ENCODE assay signal across 8 cellular contexts in genomic region chrX:80808160-80808735, GRCh38. TPM values are rescaled to one million over a fixed set of nuclear protein-coding genes. Genes with fewer than 3 reads are reported as not detected.
DNase-seq lines count a peak whose midpoint lies in the region; ATAC-seq and TF ChIP-seq lines count a peak whose summit lies in the region.

No MANE protein-coding gene starts in this region.

- peak overlapping the region; percentile 61; the same call in 1 of the 2 replicates for H4K91ac ChIP-seq in IMR-90 (ENCODE audit: insufficient read depth, low read depth, low read length)

- peaks cover 0 to 4% (median 0%) of the 10 kb centered on the region in 5 donors for H3K27me3 Mint-ChIP-seq in naive thymus-derived CD4-positive, alpha-beta T cell
- no peaks in the 10 kb centered on the region for H3K27me3 Mint-ChIP-seq in stimulated activated naive CD8-positive, alpha-beta T cell treated with anti-CD3 and anti-CD28 coated beads, Interleukin-15, amount 100 ng/mL, for 72 hours

- H4K8ac ChIP-seq in IMR-90 (ENCODE audit: low read depth in 2 of 2, low read length in 2 of 2), result peak overlapping the region; percentile 81 to 82

- H3K9me3 ChIP-seq in IMR-90 (ENCODE audit: control insufficient read depth, insufficient read depth, low read length) (no peaks in the 10 kb centered on the region), Peyer's patch (no peaks in the 10 kb centered on the region), fibroblast of lung (ENCODE audit: control insufficient read depth, insufficient read depth, low read depth, low read length) (no peaks in the 10 kb centered on the region)
- no peaks in the 10 kb centered on the region for H3K9me3 ChIP-seq in naive thymus-derived CD4-positive, alpha-beta T cell (ENCODE audit: control insufficient read depth in 2 of 3, low read length in 3 of 3)

- TF ChIP-seq POLR2A in IMR-90 (IDR thresholded peaks at IDR 0.05; ENCODE audit: low read depth, low read length) (no peak), Peyer's patch (IDR thresholded peaks at IDR 0.05) (no peak)

- CTCF ChIA-PET in IMR-90 (lab: Yijun Ruan, JAX), result no interaction called here
- CTCF ChIA-PET in naive thymus-derived CD4-positive, alpha-beta T cell (lab: Charles Lee), result interaction anchor here (1.4 kb wide), 1 partner anchor 394 kb away, joined by 4 read pairs; the partner anchor contains the start of genes HMGN5 and SH3BGRL

- H2AK5ac ChIP-seq in IMR-90 (ENCODE audit: low read depth, low read length), result no peak overlapping the region

- H3K9me1 ChIP-seq in IMR-90 (ENCODE audit: insufficient read depth, low read length), result no peaks in the 10 kb centered on the region

- DNase-seq in DMS 273 treated with DMSO at 0.1 percent for 48 hours (lab: John Stamatoyannopoulos, UW) (peak; percentile 37), IMR-90 (peak; percentile 67), Peyer's patch (peak; percentile 77 to 91 (median 81)), fibroblast of lung (ENCODE audit: low read depth in 2 of 2) (peak; percentile 68 to 71)
- DNase-seq in activated T-helper 1 cell treated with anti-CD3 and anti-CD28 coated beads, Interleukin-2, amount 50 U/mL, for 16 hours (ENCODE audit: low read depth in 1 of 2, low spot score in 1 of 2), result peak; percentile 27 to 52
- DNase-seq in naive thymus-derived CD4-positive, alpha-beta T cell, result peak; percentile 54 to 82 (median 75)
- DNase-seq in stimulated activated naive CD8-positive, alpha-beta T cell treated with anti-CD3 and anti-CD28 coated beads, Interleukin-15, amount 100 ng/mL, for 72 hours, result peak; percentile 71 to 79

- peak overlapping the region; percentile 95 for H3K4me2 ChIP-seq in IMR-90 (ENCODE audit: low read depth, low read length)
- peak overlapping the region; percentile 68 for H3K4me2 ChIP-seq in fibroblast of lung (ENCODE audit: extremely low read depth, insufficient read depth, low read length)

- H2BK20ac ChIP-seq in IMR-90 (ENCODE audit: low read depth, low read length), result no peak overlapping the region

- H3K18ac ChIP-seq in IMR-90 (ENCODE audit: low read depth, low read length), result peak overlapping the region; percentile 81

- H3K4me1 ChIP-seq in IMR-90 (ENCODE audit: control insufficient read depth, insufficient read depth, low read length), result no peaks in the 10 kb centered on the region
- no peaks in the 10 kb centered on the region for H3K4me1 ChIP-seq in Peyer's patch
- no peaks in the 10 kb centered on the region for H3K4me1 ChIP-seq in fibroblast of lung (ENCODE audit: control insufficient read depth, extremely low read depth, insufficient read depth, low read length)
- peaks cover 8 to 21% of the 10 kb centered on the region in 2 donors for H3K4me1 ChIP-seq in naive thymus-derived CD4-positive, alpha-beta T cell (ENCODE audit: control insufficient read depth in 2 of 2, insufficient read depth in 2 of 2, low read length in 2 of 2)

- H3K27ac Mint-ChIP-seq in naive thymus-derived CD4-positive, alpha-beta T cell, result peak overlapping the region; percentile 72 to 99 (median 96)
- H3K27ac Mint-ChIP-seq in stimulated activated naive CD8-positive, alpha-beta T cell treated with anti-CD3 and anti-CD28 coated beads, Interleukin-15, amount 100 ng/mL, for 72 hours, result peak overlapping the region; percentile 77 to 80

- H3K4me1 Mint-ChIP-seq in naive thymus-derived CD4-positive, alpha-beta T cell, result peaks cover 5 to 53% (median 32%) of the 10 kb centered on the region in 7 donors
- peaks cover 5% of the 10 kb centered on the region for H3K4me1 Mint-ChIP-seq in stimulated activated naive CD8-positive, alpha-beta T cell treated with anti-CD3 and anti-CD28 coated beads, Interleukin-15, amount 100 ng/mL, for 72 hours

- H3K9ac ChIP-seq in IMR-90 (ENCODE audit: low read depth, low read length) (peak overlapping the region; percentile 97), fibroblast of lung (ENCODE audit: insufficient read depth, low read length) (peak overlapping the region; percentile 30)

- H3K14ac ChIP-seq in IMR-90 (replicated peaks; ENCODE audit: low read depth, low read length), result peak overlapping the region; percentile 35; the same call in 1 of the 2 replicates

- peaks cover 0 to 7% of the 10 kb centered on the region in 2 experiments; a peak in 2 of 4 replicates for H3K79me1 ChIP-seq in IMR-90 (ENCODE audit: low read depth in 1 of 2, low read length in 2 of 2)

- peaks cover 0 to 6% (median 0%) of the 10 kb centered on the region in 11 donors for H3K9me3 Mint-ChIP-seq in naive thymus-derived CD4-positive, alpha-beta T cell
- H3K9me3 Mint-ChIP-seq in stimulated activated naive CD8-positive, alpha-beta T cell treated with anti-CD3 and anti-CD28 coated beads, Interleukin-15, amount 100 ng/mL, for 72 hours, result no peaks in the 10 kb centered on the region

- no peaks in the 10 kb centered on the region for H3K36me3 ChIP-seq in IMR-90 (ENCODE audit: control insufficient read depth, insufficient read depth, low read length)
- no peaks in the 10 kb centered on the region for H3K36me3 ChIP-seq in Peyer's patch
- no peaks in the 10 kb centered on the region for H3K36me3 ChIP-seq in fibroblast of lung (ENCODE audit: control insufficient read depth, insufficient read depth, low read length)
- no peaks in the 10 kb centered on the region for H3K36me3 ChIP-seq in naive thymus-derived CD4-positive, alpha-beta T cell (ENCODE audit: control insufficient read depth in 2 of 3, insufficient read depth in 3 of 3, low read length in 3 of 3)

- peak overlapping the region; percentile 81 to 96 (median 94) for H3K4me3 Mint-ChIP-seq in naive thymus-derived CD4-positive, alpha-beta T cell
- peak overlapping the region; percentile 83 to 87 for H3K4me3 Mint-ChIP-seq in stimulated activated naive CD8-positive, alpha-beta T cell treated with anti-CD3 and anti-CD28 coated beads, Interleukin-15, amount 100 ng/mL, for 72 hours

- peak overlapping the region; percentile 97 for H2BK5ac ChIP-seq in IMR-90 (ENCODE audit: low read depth, low read length, poor library complexity, severe bottlenecking)

- BruUV-seq in IMR-90 (replicated peaks; lab: Mats Ljungman, UMichigan), result no TSS peak

- H3K36me3 Mint-ChIP-seq in naive thymus-derived CD4-positive, alpha-beta T cell, result peaks cover 0 to 4% (median 0%) of the 10 kb centered on the region in 5 donors

- dilution Hi-C loops in IMR-90 (cut with HindIII; ENCODE audit: low sequenced_read_pairs, unreplicated experiment), result no loop called here

- H2AFZ ChIP-seq in IMR-90 (replicated peaks; ENCODE audit: low read length, poor library complexity) (peak overlapping the region; percentile 94), fibroblast of lung (ENCODE audit: low read length) (peak overlapping the region; percentile 67)

- H4K20me1 ChIP-seq in IMR-90 (ENCODE audit: insufficient read depth, low read length), result no peaks in the 10 kb centered on the region
- H4K20me1 ChIP-seq in fibroblast of lung (ENCODE audit: control insufficient read depth, extremely low read depth, insufficient read depth, low read length), result no peaks in the 10 kb centered on the region

- no peak overlapping the region for H2BK15ac ChIP-seq in IMR-90 (ENCODE audit: low read depth, low read length)

- H3K56ac ChIP-seq in IMR-90 (ENCODE audit: extremely low read depth, insufficient read depth, low read length), result peak overlapping the region; percentile 54; the same call in 1 of the 2 replicates

- H3K23ac ChIP-seq in IMR-90 (ENCODE audit: low read depth, low read length), result peak overlapping the region; percentile 52

- H3K27ac ChIP-seq in IMR-90 (ENCODE audit: insufficient read depth, low read length) (peak overlapping the region; percentile 99), Peyer's patch (peak overlapping the region; percentile 86 to 90 (median 87)), fibroblast of lung (ENCODE audit: insufficient read depth, low read length) (peak overlapping the region; percentile 54)
- peak overlapping the region; percentile 88 for H3K27ac ChIP-seq in naive thymus-derived CD4-positive, alpha-beta T cell (ENCODE audit: low read depth, low read length)

- POLR2A ChIA-PET in IMR-90 (lab: Charles Lee; ENCODE audit: unreplicated experiment), result interaction anchor here (0.7 kb wide), 1 partner anchor 16 kb away, joined by 3 read pairs; no protein-coding TSS in a partner anchor
- POLR2A ChIA-PET in naive thymus-derived CD4-positive, alpha-beta T cell (lab: Charles Lee), result interaction anchor here (1.1 to 2.1 kb wide), 4 partner anchors 9 to 394 kb away, joined by 3 to 13 read pairs (median 4); partner anchors contain the start of genes HMGN5 and SH3BGRL

- H3K27me3 ChIP-seq in IMR-90 (ENCODE audit: control insufficient read depth, insufficient read depth, low read length) (no peaks in the 10 kb centered on the region), Peyer's patch (no peaks in the 10 kb centered on the region), fibroblast of lung (ENCODE audit: control insufficient read depth, insufficient read depth, low read length) (no peaks in the 10 kb centered on the region)
- no peaks in the 10 kb centered on the region for H3K27me3 ChIP-seq in naive thymus-derived CD4-positive, alpha-beta T cell (ENCODE audit: control insufficient read depth in 2 of 2, insufficient read depth in 2 of 2, low read length in 2 of 2)

- intact Hi-C loops in IMR-90 (cut with micrococcal nuclease), result loop anchor here (5.0 to 10.0 kb wide), 2 partner anchors 46 to 103 kb away; no protein-coding TSS in a partner anchor
- intact Hi-C loops in naive thymus-derived CD4-positive, alpha-beta T cell (cut with micrococcal nuclease), result loop anchor here (1.0 to 10.0 kb wide), 4 partner anchors 8 to 1553 kb away; no protein-coding TSS in a partner anchor

- H3K4ac ChIP-seq in IMR-90 (ENCODE audit: low read depth, low read length), result peak overlapping the region; percentile 84

- TF ChIP-seq CTCF in IMR-90 (conservative IDR thresholded peaks at IDR 0.05; ENCODE audit: low read depth, low read length), result no peak
- no peak for TF ChIP-seq CTCF in Peyer's patch (IDR thresholded peaks at IDR 0.05)
- no peak for TF ChIP-seq CTCF in fibroblast of lung (conservative IDR thresholded peaks at IDR 0.05 in 1 of 2, IDR thresholded peaks at IDR 0.05 in 1 of 2; ENCODE audit: low read depth in 1 of 2, low read length in 2 of 2)

- no CpG with 5 or more reads among the region's 24 CpGs for WGBS in IMR-90 (ENCODE audit: extremely low coverage in 2 of 2, insufficient read length in 1 of 2), 2 experiments

- TF ChIP-seq RAD21 in IMR-90 (IDR thresholded peaks at IDR 0.05; ENCODE audit: low read length), result no peak

- H4K5ac ChIP-seq in IMR-90 (ENCODE audit: low read depth, low read length), result peak overlapping the region; percentile 90

- H2BK120ac ChIP-seq in IMR-90 (ENCODE audit: low read depth, low read length), result 0 out of 2 replicates have a peak overlapping the region, but pooled peaks have one; percentile 71

- peak overlapping the region; percentile 100 for H3K4me3 ChIP-seq in IMR-90 (ENCODE audit: insufficient read depth, low read depth, low read length)
- H3K4me3 ChIP-seq in Peyer's patch, result peak overlapping the region; percentile 58 to 82 (median 68)
- peak overlapping the region; percentile 55 to 88 (median 71) for H3K4me3 ChIP-seq in fibroblast of lung (replicated peaks in 1 of 4; ENCODE audit: control extremely low read depth in 1 of 4, insufficient read depth in 1 of 4, low read depth in 3 of 4, low read length in 4 of 4)
- H3K4me3 ChIP-seq in naive thymus-derived CD4-positive, alpha-beta T cell (ENCODE audit: low read length), result peak overlapping the region; percentile 90

- peak overlapping the region; percentile 77 for H2AK9ac ChIP-seq in IMR-90 (replicated peaks; ENCODE audit: low read depth, low read length, poor library complexity)

- ATAC-seq in GM21528 (IDR thresholded peaks at IDR 0.05; ENCODE audit: low FRiP score, unreplicated experiment), result peak; percentile 54
- ATAC-seq in IMR-90 (ENCODE audit: low read depth), result peak; percentile 61
- ATAC-seq in naive thymus-derived CD4-positive, alpha-beta T cell, result peak; percentile 72
- peak; percentile 80 for ATAC-seq in stimulated activated naive CD8-positive, alpha-beta T cell treated with anti-CD3 and anti-CD28 coated beads, Interleukin-15, amount 100 ng/mL, for 72 hours

- in situ Hi-C loops in IMR-90 (cut with MboI; ENCODE audit: low sequenced_read_pairs), result no loop called here

- H3K79me2 ChIP-seq in fibroblast of lung (ENCODE audit: control insufficient read depth, insufficient read depth, low read length), result peaks cover 8% of the 10 kb centered on the region

RNA-seq across cellular contexts. Expression of gene BRWD3, which starts 1.4 kb away (rescaled TPM):
- total RNA-seq in IMR-90 (2012; rRNA removed) (12.2 and 20.0 TPM in 2 replicates), Peyer's patch (10 to 100 TPM; 18.7 to 57.8 (median 31.1) TPM), fibroblast of lung (9.0 and 12.4 TPM in 2 replicates)
- polyA plus RNA-seq in IMR-90 (2012; rRNA removed) (2.5 and 3.0 TPM in 2 replicates), fibroblast of lung (5.7 and 8.1 TPM in 2 replicates)
- 0.34 and 0.43 TPM in 2 replicates for polyA plus RNA-seq in IMR-90 (2012; cell fraction: cytosol; rRNA removed)
- polyA plus RNA-seq in IMR-90 (2012; cell fraction: nucleus; rRNA removed; ENCODE audit: low replicate concordance), result 3.4 and 14.2 TPM in 2 replicates
- 2.6 and 3.9 TPM in 2 replicates for polyA plus RNA-seq in fibroblast of lung (2012)
- polyA minus RNA-seq in fibroblast of lung (ENCODE audit: low replicate concordance), result 1.4 and 5.8 TPM in 2 replicates
- 10 to 100 TPM; 31.9 to 42.0 (median 38.5) TPM for total RNA-seq in naive thymus-derived CD4-positive, alpha-beta T cell
- 1 to 10 TPM; 2.0 to 2.7 TPM for polyA plus RNA-seq in naive thymus-derived CD4-positive, alpha-beta T cell

Comparison
In these comparisons a context has a peak if more than half of its experiments do, and no peak if none do; other contexts are left out.
1. Peak in every context shown above with its lines: DNase-seq, ATAC-seq, H3K4me3 ChIP-seq and H3K27ac ChIP-seq.